8 cellular contexts compared by ENCODE assay signal in genomic region chr17:64129515-64129764, GRCh38. TPM values are rescaled to one million over a fixed set of nuclear protein-coding genes. Genes with fewer than 3 reads are reported as not detected.
DNase-seq lines count a peak whose midpoint lies in the region; ATAC-seq, FAIRE-seq and TF ChIP-seq lines count a peak whose summit lies in the region.

No MANE protein-coding gene starts in this region.

- H3K14ac ChIP-seq in H1 (ENCODE audit: insufficient read length) = no peak overlapping the region

- DNase-seq in LNCaP clone FGC (ENCODE audit: low read depth) (no peak), H1 (ENCODE audit: low read depth in 1 of 2, low spot score in 2 of 2) (no peak), omental fat pad (ENCODE audit: low spot score) (no peak), hepatic stellate cell (ENCODE audit: low spot score) (no peak), NOMO-1 treated with DMSO at 0.1 percent for 48 hours (lab: John Stamatoyannopoulos, UW; ENCODE audit: unreplicated experiment) (no peak)

- H2BK5ac ChIP-seq in H1 (ENCODE audit: low read depth, low read length) = no peak overlapping the region

- H4K20me1 ChIP-seq in H1 (replicated peaks in 1 of 2; ENCODE audit: control insufficient read depth in 1 of 2, insufficient read depth in 2 of 2, low read length in 2 of 2) = no peaks in the 10 kb centered on the region

- ATAC-seq in GM18867 (IDR thresholded peaks at IDR 0.05; ENCODE audit: unreplicated experiment) (peak; percentile 12), omental fat pad (ENCODE audit: low FRiP score) (peak; percentile 2), HG03175 (IDR thresholded peaks at IDR 0.05; ENCODE audit: unreplicated experiment) (no peak), HG03135 (IDR thresholded peaks at IDR 0.05; ENCODE audit: unreplicated experiment) (no peak)

- H3K4me3 ChIP-seq in LNCaP clone FGC (ENCODE audit: low read depth, low read length) (peak overlapping the region; percentile 66), H1 (ENCODE audit: extremely low read depth in 1 of 4, insufficient read depth in 2 of 4, low read depth in 3 of 4, low read length in 4 of 4) (peak overlapping the region; percentile 69 to 79 (median 74))

- peak overlapping the region; percentile 83 to 87 for H3K4me2 ChIP-seq in H1 (ENCODE audit: insufficient read depth in 1 of 2, low read depth in 2 of 2, low read length in 2 of 2)

- no peak overlapping the region for H4K5ac ChIP-seq in H1 (ENCODE audit: insufficient read length, low read depth, low read length)

- CTCF ChIA-PET in H1 (lab: Charles Lee; ENCODE audit: partially characterized antibody) = interaction anchor here (9.5 to 14.4 kb wide), 2 partner anchors 71 to 102 kb away, joined by 202 to 238 read pairs; no protein-coding TSS in a partner anchor

- POLR2A ChIA-PET in H1 (lab: Charles Lee; ENCODE audit: partially characterized antibody) = interaction anchor here (0.7 to 10.5 kb wide), 14 partner anchors 9 to 242 kb away, joined by 3 to 164 read pairs (median 4); partner anchors contain the start of gene TEX2

- no peak for TF ChIP-seq RAD21 in H1 (IDR thresholded peaks at IDR 0.05 in 1 of 2, conservative IDR thresholded peaks at IDR 0.05 in 1 of 2; ENCODE audit: low read depth in 2 of 2, low read length in 2 of 2)

- H3K36me3 ChIP-seq in H1 (ENCODE audit: control insufficient read depth in 2 of 4, insufficient read depth in 4 of 4, low read length in 3 of 4) = no peaks in the 10 kb centered on the region; a peak in 1 of 8 replicates

- no peak overlapping the region; the same call in 1 of the 2 replicates for H3K18ac ChIP-seq in H1 (ENCODE audit: extremely low read depth, low read length)

- TF ChIP-seq POLR2A in H1 (IDR thresholded peaks at IDR 0.05; ENCODE audit: control extremely low read depth in 1 of 2, low read depth in 2 of 2, low read length in 2 of 2) = no peak

- H3K79me1 ChIP-seq in H1 (ENCODE audit: low read depth, low read length) = no peaks in the 10 kb centered on the region

- no peaks in the 10 kb centered on the region for H3K9me3 ChIP-seq in H1 (ENCODE audit: insufficient read depth in 2 of 2, low read depth in 1 of 2, low read length in 1 of 2)

- H4K91ac ChIP-seq in H1 (replicated peaks; ENCODE audit: insufficient read length, low read length) = no peak overlapping the region

- no peak overlapping the region for H2BK20ac ChIP-seq in H1 (ENCODE audit: low read length)

- peaks cover 6% of the 10 kb centered on the region; the same call in 1 of the 2 replicates for H3K23me2 ChIP-seq in H1 (ENCODE audit: low read depth, low read length)

- H2BK15ac ChIP-seq in H1 (ENCODE audit: low read length) = no peak overlapping the region

- H2BK12ac ChIP-seq in H1 (ENCODE audit: low read depth, low read length) = no peak overlapping the region

- no peak for TF ChIP-seq EP300 in H1 (IDR thresholded peaks at IDR 0.05; ENCODE audit: borderline replicate concordance in 1 of 2, low read depth in 2 of 2, low read length in 2 of 2)

- no peak overlapping the region for H3K27ac ChIP-seq in H1 (ENCODE audit: low read depth, low read length)

- no peaks in the 10 kb centered on the region for H3K79me2 ChIP-seq in H1 (ENCODE audit: control insufficient read depth in 1 of 2, insufficient read depth in 2 of 2, low read length in 2 of 2)

- peak overlapping the region; percentile 20 to 82 (median 38); a peak in 4 of 7 replicates for H3K9ac ChIP-seq in H1 (replicated peaks in 1 of 4; ENCODE audit: extremely low read depth in 1 of 4, low read depth in 3 of 4, low read length in 3 of 4)

- TF ChIP-seq CTCF in LNCaP clone FGC (IDR thresholded peaks at IDR 0.05; ENCODE audit: control insufficient read depth, extremely low read depth, insufficient read depth) (no peak), H1 (IDR thresholded peaks at IDR 0.05; ENCODE audit: control extremely low read depth in 1 of 3, insufficient read depth in 1 of 3, low read depth in 1 of 3, low read length in 3 of 3) (no peak), omental fat pad (IDR thresholded peaks at IDR 0.05) (no peak)

- no peak overlapping the region for H3K56ac ChIP-seq in H1 (replicated peaks; ENCODE audit: insufficient read length, low read depth, low read length)

- no peak overlapping the region for H2BK120ac ChIP-seq in H1 (replicated peaks; ENCODE audit: low read depth, low read length)

- peak overlapping the region; percentile 9; the same call in 1 of the 2 replicates for H4K8ac ChIP-seq in H1 (ENCODE audit: extremely low read depth, insufficient read depth, low read length)

- FAIRE-seq in H1 (lab: Jason Lieb, UNC) = no peak

- no peaks in the 10 kb centered on the region for H3K4me1 ChIP-seq in H1 (replicated peaks in 1 of 4; ENCODE audit: control insufficient read depth in 3 of 4, insufficient read depth in 4 of 4, low read length in 3 of 4)

- peaks cover 0 to 21% (median 11%) of the 10 kb centered on the region in 4 experiments; a peak in 6 of 7 replicates for H3K27me3 ChIP-seq in H1 (replicated peaks in 1 of 4; ENCODE audit: control insufficient read depth in 3 of 4, extremely low read depth in 1 of 4, insufficient read depth in 3 of 4, low read length in 3 of 4)

- H2AK5ac ChIP-seq in H1 (ENCODE audit: low read depth, low read length) = no peak overlapping the region

- no peak overlapping the region for H3K23ac ChIP-seq in H1 (ENCODE audit: insufficient read length)

- H3K4ac ChIP-seq in H1 (replicated peaks; ENCODE audit: insufficient read length, low read depth, low read length) = no peak overlapping the region

- 0 out of 2 replicates have a peak overlapping the region, but pooled peaks have one; percentile 79 for H2AFZ ChIP-seq in H1 (ENCODE audit: low read length)

- WGBS in H1 (ENCODE audit: extremely low coverage in 1 of 2, insufficient coverage in 1 of 2, insufficient read length in 1 of 2, insufficient replicate concordance in 2 of 2, low coverage in 1 of 2, low lambda C conversion rate in 2 of 2, missing lambda C conversion rate in 1 of 2), 2 experiments = 1% methylated on average over 30 of the region's 31 CpGs; no CpG with 5 or more reads in 1 of the 2 experiments

TF ChIP-seq in H1, 55 proteins besides CTCF, POLR2A, EP300 and RAD21 (continues in another document):
- TF ChIP-seq KDM5A (IDR thresholded peaks at IDR 0.05; ENCODE audit: low read length) (no peak), HDAC6 (IDR thresholded peaks at IDR 0.05; ENCODE audit: low read depth, low read length) (no peak), ASH2L (IDR thresholded peaks at IDR 0.05; ENCODE audit: low read length) (peak; percentile 23), CHD2 (IDR thresholded peaks at IDR 0.05; ENCODE audit: low read length) (no peak), SP1 (IDR thresholded peaks at IDR 0.05; ENCODE audit: low read depth, low read length) (no peak), POU5F1 (IDR thresholded peaks at IDR 0.05; ENCODE audit: low read depth, low read length) (no peak), BACH1 (IDR thresholded peaks at IDR 0.05; ENCODE audit: low read length) (no peak), SUZ12 (IDR thresholded peaks at IDR 0.05; ENCODE audit: low read length) (0 out of 2 replicates have a peak, but pooled peaks have one; percentile 44), YY1 (IDR thresholded peaks at IDR 0.05; ENCODE audit: low read depth, low read length) (no peak), NRF1 (IDR thresholded peaks at IDR 0.05; ENCODE audit: low read depth, low read length) (no peak), MAX (IDR thresholded peaks at IDR 0.05) (no peak), BCL11A (IDR thresholded peaks at IDR 0.05; ENCODE audit: low read depth in 2 of 2, low read length in 2 of 2) (no peak), CEBPB (IDR thresholded peaks at IDR 0.05; ENCODE audit: low read depth, low read length) (no peak), E2F6 (IDR thresholded peaks at IDR 0.05) (no peak), MAFK (IDR thresholded peaks at IDR 0.05; ENCODE audit: low read depth, low read length) (no peak), SAP30 (IDR thresholded peaks at IDR 0.05; ENCODE audit: insufficient read depth, insufficient replicate concordance, low read length) (no peak), TCF12 (IDR thresholded peaks at IDR 0.05; ENCODE audit: low read depth, low read length) (no peak), ATF2 (IDR thresholded peaks at IDR 0.05; ENCODE audit: low read length) (no peak), RBBP5 (IDR thresholded peaks at IDR 0.05; ENCODE audit: borderline replicate concordance, low read depth, low read length) (peak; percentile 54; the same call in 1 of the 2 replicates), SIX5 (IDR thresholded peaks at IDR 0.05; ENCODE audit: low read depth, low read length) (no peak)

RNA-seq across cellular contexts. Expression of gene ERN1, which starts 0.5 kb away (rescaled TPM):
- total RNA-seq in H1 (2021; fragmentation: NEBNext Ultra II Directional; extraction: Animal tissue kit (Norgen Biotek cat#: 25700)) = 3.9 and 5.7 TPM in 2 replicates
- 1.8 and 2.1 TPM in 2 replicates for polyA plus RNA-seq in H1 (2011; rRNA removed)
- 2.2 TPM for polyA plus RNA-seq in H1 (2011; cell fraction: cytosol; rRNA removed)
- 2.2 TPM for polyA plus RNA-seq in H1 (2011; cell fraction: nucleus; rRNA removed)
- polyA plus RNA-seq in H1 (2012, experiment 1 of 2) = 1.7 to 2.5 TPM (median 2.0 TPM) in 4 replicates
- 0.98 TPM for polyA plus RNA-seq in H1 (2012, experiment 2 of 2)
- 2.9 TPM for polyA plus RNA-seq in H1 (2013, experiment 1 of 2)
- polyA plus RNA-seq in H1 (2013, experiment 2 of 2) = 3.4 TPM
- 4.3 and 5.5 TPM in 2 replicates for polyA minus RNA-seq in H1 (2011; rRNA and poly(A)+ RNA removed)
- polyA minus RNA-seq in H1 (2011; cell fraction: cytosol; rRNA and poly(A)+ RNA removed) = 2.8 TPM
- polyA minus RNA-seq in H1 (2011; cell fraction: nucleus; rRNA and poly(A)+ RNA removed) = 9.1 TPM
- 10 to 100 TPM; 14.6 to 54.4 (median 30.4) TPM for total RNA-seq in omental fat pad

Comparison
In these comparisons a context has a peak if more than half of its experiments do, and no peak if none do; other contexts are left out.
1. ATAC-seq: peak in GM18867 (single experiment) and omental fat pad (single experiment); none in HG03175 (single experiment) and HG03135 (single experiment).